ENCODE assay signal across 15 cellular contexts in the genomic region with DNA sequence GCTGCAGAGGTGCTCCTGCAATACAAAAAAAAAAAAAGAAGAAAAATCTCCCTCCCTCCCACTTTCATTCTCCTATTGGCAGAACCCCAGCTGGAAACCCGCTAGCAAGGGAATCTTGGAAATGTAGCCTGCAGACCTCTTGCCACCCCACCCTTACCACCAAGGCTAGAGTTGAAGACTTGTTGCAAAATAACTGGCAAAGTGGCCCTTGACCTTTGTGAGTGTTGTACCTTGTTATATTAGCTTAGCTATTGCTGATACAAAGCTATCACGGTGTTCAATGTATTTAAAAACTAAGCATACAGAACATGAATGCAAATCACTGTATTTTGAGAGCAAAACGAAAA. TPM values are rescaled to one million over a fixed set of nuclear protein-coding genes. Genes with fewer than 3 reads are reported as not detected.
A peak's percentile ranks its signal among the peaks of the same experiment; 100 is the strongest.
DNase-seq lines count a peak whose midpoint lies in the region; ATAC-seq, FAIRE-seq and TF ChIP-seq lines count a peak whose summit lies in the region.
"Had no signal": no experiment of that assay in that cellular context is flagged by ENCODE, and none has a peak within 500 bp of the region (broad histone marks: within the 10 kb centered on the region; RNA-seq: fewer than 3 reads in every experiment).

No MANE protein-coding gene starts in this region.

- H3K36me3 Mint-ChIP-seq in HFFc6 (ENCODE audit: low read depth) (peaks cover 7% of the 10 kb centered on the region), T-helper 17 cell (ENCODE audit: low read depth) (peaks cover 4% of the 10 kb centered on the region), WTC11 (peaks cover 10% of the 10 kb centered on the region; the same call in 1 of the 2 replicates)

- H3K4me3 Mint-ChIP-seq in HFFc6 (peak overlapping the region; percentile 62), T-helper 17 cell (no peak overlapping the region), WTC11 (no peak overlapping the region)
- H3K4me3 Mint-ChIP-seq: activated CD4-positive, alpha-beta T cell treated with anti-CD3 and anti-CD28 coated beads, Interleukin-2, amount 10 ng/mL, durations not matched to agents 7 days and 5 days had no signal

- H3K36me3 ChIP-seq in pancreas = no peaks in the 10 kb centered on the region

- FAIRE-seq in pancreas (lab: Jason Lieb, UNC) = no peak
- FAIRE-seq: H1 had no signal

- H3K27me3 ChIP-seq in pancreas = no peaks in the 10 kb centered on the region
- H3K27me3 ChIP-seq: right atrium auricular region had no signal

- no peaks in the 10 kb centered on the region; the same call in 1 of the 2 replicates for H3K27me3 Mint-ChIP-seq in HFFc6 (ENCODE audit: insufficient read depth)
- H3K27me3 Mint-ChIP-seq in T-helper 17 cell = no peaks in the 10 kb centered on the region
- no peaks in the 10 kb centered on the region for H3K27me3 Mint-ChIP-seq in WTC11 (ENCODE audit: low read depth)
- H3K27me3 Mint-ChIP-seq: activated CD4-positive, alpha-beta T cell treated with anti-CD3 and anti-CD28 coated beads, Interleukin-2, amount 10 ng/mL, durations not matched to agents 7 days and 5 days had no signal

- DNase-seq in HFFc6 (no peak), T-helper 17 cell (no peak), fibroblast of the conjunctiva (ENCODE audit: low read depth) (peak; percentile 36), sciatic nerve (ENCODE audit: low spot score) (no peak), WTC11 (ENCODE audit: low spot score) (no peak), pancreas (no peak)
- DNase-seq: activated CD4-positive, alpha-beta T cell treated with anti-CD3 and anti-CD28 coated beads, Interleukin-2, amount 10 ng/mL, durations not matched to agents 7 days and 5 days; activated T-cell treated with anti-CD3 and anti-CD28 coated beads, Interleukin-2, amount 50 U/mL, for 48 hours; Kasumi-1; NCI-H1417 treated with DMSO at 0.1 percent for 48 hours had no signal

- H3K4me1 ChIP-seq in pancreas = no peaks in the 10 kb centered on the region

- 73 to 82% methylated on average over 3 of the region's 3 CpGs for WGBS in pancreas, 2 donors

- POLR2A ChIA-PET in WTC11 (lab: Charles Lee) = no interaction called here

- intact Hi-C loops in sciatic nerve (cut with DNase I) (no loop called here), pancreas (cut with DNase I) (no loop called here)

- ATAC-seq in T-helper 17 cell (no peak), sciatic nerve (peak; percentile 79), HG03432 (IDR thresholded peaks at IDR 0.05; ENCODE audit: unreplicated experiment) (no peak), WTC11 (no peak), pancreas (no peak)

- peaks cover 46% of the 10 kb centered on the region for H3K4me1 Mint-ChIP-seq in HFFc6 (ENCODE audit: low read depth)
- H3K4me1 Mint-ChIP-seq in T-helper 17 cell = peaks cover 3% of the 10 kb centered on the region
- peaks cover 10% of the 10 kb centered on the region for H3K4me1 Mint-ChIP-seq in WTC11

- no peak overlapping the region for H3K27ac ChIP-seq in pancreas
- H3K27ac ChIP-seq: right atrium auricular region had no signal

- no peak overlapping the region for H3K4me3 ChIP-seq in pancreas
- H3K4me3 ChIP-seq: right atrium auricular region had no signal

- H3K9me3 Mint-ChIP-seq in HFFc6 (no peaks in the 10 kb centered on the region), WTC11 (no peaks in the 10 kb centered on the region)
- H3K9me3 Mint-ChIP-seq: activated CD4-positive, alpha-beta T cell treated with anti-CD3 and anti-CD28 coated beads, Interleukin-2, amount 10 ng/mL, durations not matched to agents 7 days and 5 days had no signal

- H3K9me3 ChIP-seq in T-helper 17 cell (ENCODE audit: control insufficient read depth, low read length, poor library complexity, severe bottlenecking) (no peaks in the 10 kb centered on the region), pancreas (no peaks in the 10 kb centered on the region)
- H3K9me3 ChIP-seq: right atrium auricular region had no signal

- no peak for TF ChIP-seq CTCF in HFFc6 (IDR thresholded peaks at IDR 0.05)
- no peak for TF ChIP-seq CTCF in WTC11 (IDR thresholded peaks at IDR 0.05)
- TF ChIP-seq CTCF in pancreas (IDR thresholded peaks at IDR 0.05) = no peak

- CTCF ChIA-PET in WTC11 (lab: Charles Lee) = no interaction called here

- H3K27ac Mint-ChIP-seq in HFFc6 (peak overlapping the region; percentile 62), T-helper 17 cell (peak overlapping the region; percentile 68), WTC11 (no peak overlapping the region)
- H3K27ac Mint-ChIP-seq: activated CD4-positive, alpha-beta T cell treated with anti-CD3 and anti-CD28 coated beads, Interleukin-2, amount 10 ng/mL, durations not matched to agents 7 days and 5 days had no signal

TF ChIP-seq in WTC11, 78 proteins besides CTCF, POLR2A, EP300 and RAD21 (continues in another document):
- TF ChIP-seq, protein P1, sequence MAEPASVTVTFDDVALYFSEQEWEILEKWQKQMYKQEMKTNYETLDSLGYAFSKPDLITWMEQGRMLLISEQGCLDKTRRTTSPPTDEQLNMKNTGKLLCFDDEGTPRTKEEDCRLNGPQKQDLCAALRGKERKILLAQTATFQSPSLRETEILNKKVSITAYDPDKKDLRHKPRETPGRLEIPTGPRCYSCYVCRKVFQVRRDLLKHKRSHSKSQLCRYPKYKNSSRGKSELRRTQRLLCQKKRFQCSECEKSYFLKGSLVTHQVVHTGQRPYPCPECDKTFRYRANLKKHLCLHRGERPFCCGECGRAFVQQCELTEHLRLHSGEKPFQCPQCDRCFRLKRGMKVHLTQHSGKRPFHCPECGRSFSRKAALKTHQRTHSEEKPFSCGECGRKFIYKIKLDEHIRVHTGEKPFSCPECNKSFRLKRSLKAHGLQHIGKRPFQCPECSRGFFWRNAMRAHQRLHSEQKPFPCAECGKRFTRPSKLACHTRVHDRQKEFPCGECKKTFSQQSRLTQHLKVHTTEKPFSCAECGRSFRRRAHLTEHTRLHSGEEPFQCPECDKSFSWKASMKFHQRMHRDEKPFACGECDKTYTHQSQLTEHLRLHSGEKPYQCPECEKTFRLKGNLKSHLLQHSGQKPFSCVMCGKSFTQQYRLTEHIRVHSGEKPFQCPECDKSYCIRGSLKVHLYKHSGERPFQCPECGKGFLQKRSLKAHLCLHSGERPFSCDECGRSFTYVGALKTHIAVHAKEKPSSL (CRISPR knock-in tag; conservative IDR thresholded peaks at IDR 0.05) = no peak
- TF ChIP-seq, protein P2, sequence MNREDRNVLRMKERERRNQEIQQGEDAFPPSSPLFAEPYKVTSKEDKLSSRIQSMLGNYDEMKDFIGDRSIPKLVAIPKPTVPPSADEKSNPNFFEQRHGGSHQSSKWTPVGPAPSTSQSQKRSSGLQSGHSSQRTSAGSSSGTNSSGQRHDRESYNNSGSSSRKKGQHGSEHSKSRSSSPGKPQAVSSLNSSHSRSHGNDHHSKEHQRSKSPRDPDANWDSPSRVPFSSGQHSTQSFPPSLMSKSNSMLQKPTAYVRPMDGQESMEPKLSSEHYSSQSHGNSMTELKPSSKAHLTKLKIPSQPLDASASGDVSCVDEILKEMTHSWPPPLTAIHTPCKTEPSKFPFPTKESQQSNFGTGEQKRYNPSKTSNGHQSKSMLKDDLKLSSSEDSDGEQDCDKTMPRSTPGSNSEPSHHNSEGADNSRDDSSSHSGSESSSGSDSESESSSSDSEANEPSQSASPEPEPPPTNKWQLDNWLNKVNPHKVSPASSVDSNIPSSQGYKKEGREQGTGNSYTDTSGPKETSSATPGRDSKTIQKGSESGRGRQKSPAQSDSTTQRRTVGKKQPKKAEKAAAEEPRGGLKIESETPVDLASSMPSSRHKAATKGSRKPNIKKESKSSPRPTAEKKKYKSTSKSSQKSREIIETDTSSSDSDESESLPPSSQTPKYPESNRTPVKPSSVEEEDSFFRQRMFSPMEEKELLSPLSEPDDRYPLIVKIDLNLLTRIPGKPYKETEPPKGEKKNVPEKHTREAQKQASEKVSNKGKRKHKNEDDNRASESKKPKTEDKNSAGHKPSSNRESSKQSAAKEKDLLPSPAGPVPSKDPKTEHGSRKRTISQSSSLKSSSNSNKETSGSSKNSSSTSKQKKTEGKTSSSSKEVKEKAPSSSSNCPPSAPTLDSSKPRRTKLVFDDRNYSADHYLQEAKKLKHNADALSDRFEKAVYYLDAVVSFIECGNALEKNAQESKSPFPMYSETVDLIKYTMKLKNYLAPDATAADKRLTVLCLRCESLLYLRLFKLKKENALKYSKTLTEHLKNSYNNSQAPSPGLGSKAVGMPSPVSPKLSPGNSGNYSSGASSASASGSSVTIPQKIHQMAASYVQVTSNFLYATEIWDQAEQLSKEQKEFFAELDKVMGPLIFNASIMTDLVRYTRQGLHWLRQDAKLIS (CRISPR knock-in tag; IDR thresholded peaks at IDR 0.05; ENCODE audit: borderline replicate concordance) = no peak
- TF ChIP-seq, protein P3, sequence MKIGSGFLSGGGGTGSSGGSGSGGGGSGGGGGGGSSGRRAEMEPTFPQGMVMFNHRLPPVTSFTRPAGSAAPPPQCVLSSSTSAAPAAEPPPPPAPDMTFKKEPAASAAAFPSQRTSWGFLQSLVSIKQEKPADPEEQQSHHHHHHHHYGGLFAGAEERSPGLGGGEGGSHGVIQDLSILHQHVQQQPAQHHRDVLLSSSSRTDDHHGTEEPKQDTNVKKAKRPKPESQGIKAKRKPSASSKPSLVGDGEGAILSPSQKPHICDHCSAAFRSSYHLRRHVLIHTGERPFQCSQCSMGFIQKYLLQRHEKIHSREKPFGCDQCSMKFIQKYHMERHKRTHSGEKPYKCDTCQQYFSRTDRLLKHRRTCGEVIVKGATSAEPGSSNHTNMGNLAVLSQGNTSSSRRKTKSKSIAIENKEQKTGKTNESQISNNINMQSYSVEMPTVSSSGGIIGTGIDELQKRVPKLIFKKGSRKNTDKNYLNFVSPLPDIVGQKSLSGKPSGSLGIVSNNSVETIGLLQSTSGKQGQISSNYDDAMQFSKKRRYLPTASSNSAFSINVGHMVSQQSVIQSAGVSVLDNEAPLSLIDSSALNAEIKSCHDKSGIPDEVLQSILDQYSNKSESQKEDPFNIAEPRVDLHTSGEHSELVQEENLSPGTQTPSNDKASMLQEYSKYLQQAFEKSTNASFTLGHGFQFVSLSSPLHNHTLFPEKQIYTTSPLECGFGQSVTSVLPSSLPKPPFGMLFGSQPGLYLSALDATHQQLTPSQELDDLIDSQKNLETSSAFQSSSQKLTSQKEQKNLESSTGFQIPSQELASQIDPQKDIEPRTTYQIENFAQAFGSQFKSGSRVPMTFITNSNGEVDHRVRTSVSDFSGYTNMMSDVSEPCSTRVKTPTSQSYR (CRISPR knock-in tag; IDR thresholded peaks at IDR 0.05) = no peak

RNA-seq across cellular contexts. Expression of a gene that starts 57.5 kb away (rescaled TPM):
- total RNA-seq in HFFc6 (2021; fragmentation: NEBNext Ultra II Directional; extraction: Animal tissue kit (Norgen Biotek cat#: 25700)) = 1 to 10 TPM in 4 of 6 experiments, under 1 TPM in 2; 0.73 to 4.5 (median 1.1) TPM
- total RNA-seq in T-helper 17 cell = not detected
- 26.3 TPM for total RNA-seq in sciatic nerve
- total RNA-seq in WTC11 (2021) = not detected in 3 replicates
- total RNA-seq in pancreas = under 1 TPM in 4 of 6 donors, not detected in 2; 0.09 to 0.21 (median 0.15) TPM
- under 1 TPM; 0.11 to 0.28 TPM for polyA plus RNA-seq in pancreas
- total RNA-seq: activated CD4-positive, alpha-beta T cell treated with anti-CD3 and anti-CD28 coated beads, Interleukin-2, amount 10 ng/mL, durations not matched to agents 7 days and 5 days; glomerular endothelial cell; H1; subcutaneous adipose tissue had no signal
- polyA plus RNA-seq: H1 had no signal
